In the genomic region with DNA sequence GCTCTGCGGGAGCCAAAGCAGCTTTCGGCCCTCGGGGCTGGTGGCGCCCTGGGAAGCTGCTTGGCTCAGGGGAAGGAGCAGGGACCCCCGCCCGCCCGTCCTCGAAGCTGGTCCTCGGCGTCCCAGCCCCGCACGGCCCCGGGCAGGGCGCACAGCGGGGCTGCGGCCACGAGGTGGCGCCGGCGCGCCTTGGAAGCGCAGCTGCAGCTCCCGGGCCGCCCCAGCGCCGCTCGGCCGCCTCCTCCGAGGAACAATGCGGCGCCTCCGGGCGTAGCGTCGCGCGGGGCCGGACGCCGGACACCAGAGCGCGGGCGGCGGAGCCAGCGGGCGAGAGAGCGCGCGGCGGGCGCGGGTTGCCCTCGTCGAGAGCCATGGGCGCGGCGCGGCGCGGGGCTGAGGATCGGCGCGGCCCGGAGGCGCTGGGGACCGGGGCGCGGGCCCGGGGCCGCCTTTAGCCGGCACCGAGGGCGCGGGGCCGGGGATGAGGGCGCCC, we compare ENCODE assay signal across 8 cellular contexts. TPM values are rescaled to one million over a fixed set of nuclear protein-coding genes. Genes with fewer than 3 reads are reported as not detected.
DNase-seq lines count a peak whose midpoint lies in the region; ATAC-seq, FAIRE-seq and TF ChIP-seq lines count a peak whose summit lies in the region.

A gene with protein sequence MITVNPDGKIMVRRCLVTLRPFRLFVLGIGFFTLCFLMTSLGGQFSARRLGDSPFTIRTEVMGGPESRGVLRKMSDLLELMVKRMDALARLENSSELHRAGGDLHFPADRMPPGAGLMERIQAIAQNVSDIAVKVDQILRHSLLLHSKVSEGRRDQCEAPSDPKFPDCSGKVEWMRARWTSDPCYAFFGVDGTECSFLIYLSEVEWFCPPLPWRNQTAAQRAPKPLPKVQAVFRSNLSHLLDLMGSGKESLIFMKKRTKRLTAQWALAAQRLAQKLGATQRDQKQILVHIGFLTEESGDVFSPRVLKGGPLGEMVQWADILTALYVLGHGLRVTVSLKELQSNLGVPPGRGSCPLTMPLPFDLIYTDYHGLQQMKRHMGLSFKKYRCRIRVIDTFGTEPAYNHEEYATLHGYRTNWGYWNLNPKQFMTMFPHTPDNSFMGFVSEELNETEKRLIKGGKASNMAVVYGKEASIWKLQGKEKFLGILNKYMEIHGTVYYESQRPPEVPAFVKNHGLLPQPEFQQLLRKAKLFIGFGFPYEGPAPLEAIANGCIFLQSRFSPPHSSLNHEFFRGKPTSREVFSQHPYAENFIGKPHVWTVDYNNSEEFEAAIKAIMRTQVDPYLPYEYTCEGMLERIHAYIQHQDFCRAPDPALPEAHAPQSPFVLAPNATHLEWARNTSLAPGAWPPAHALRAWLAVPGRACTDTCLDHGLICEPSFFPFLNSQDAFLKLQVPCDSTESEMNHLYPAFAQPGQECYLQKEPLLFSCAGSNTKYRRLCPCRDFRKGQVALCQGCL (plus strand): TSS at position 229 of the 493 bp plus-strand sequence. CDS start 626 bp downstream, outside the sequence.

- H2AFZ ChIP-seq in IMR-90 (replicated peaks; ENCODE audit: low read length, poor library complexity) (peak within 1 kb of the TSS; percentile 93), trophoblast cell (ENCODE audit: insufficient read depth, low read length, poor library complexity) (peak within 1 kb of the TSS; percentile 45)

- CTCF ChIA-PET in A549 (lab: Yijun Ruan, JAX) (interaction anchor here (0.5 to 10.2 kb wide), 96 partner anchors 12 to 400 kb away, joined by 3 to 776 read pairs (median 6); no protein-coding TSS in a partner anchor), IMR-90 (lab: Yijun Ruan, JAX) (interaction anchor here (0.6 to 2.3 kb wide), 14 partner anchors 12 to 219 kb away, joined by 3 to 32 read pairs (median 4); no protein-coding TSS in a partner anchor)

- H3K9ac ChIP-seq in IMR-90 (ENCODE audit: low read depth, low read length) = no peak within 1 kb of the TSS
- no peak within 1 kb of the TSS for H3K9ac ChIP-seq in trophoblast cell (ENCODE audit: low read length)

- no peak within 1 kb of the TSS for H3K56ac ChIP-seq in IMR-90 (ENCODE audit: extremely low read depth, insufficient read depth, low read length)

- peaks cover 24% of the 10 kb centered on the region for H3K9me1 ChIP-seq in IMR-90 (ENCODE audit: insufficient read depth, low read length)

- H3K27me3 ChIP-seq in IMR-90 (ENCODE audit: control insufficient read depth, insufficient read depth, low read length) (peaks cover 16% of the 10 kb centered on the region), SJSA1 (replicated peaks) (no peaks in the 10 kb centered on the region), trophoblast cell (ENCODE audit: insufficient read depth, low read length) (peaks cover 21% of the 10 kb centered on the region), thymus (ENCODE audit: control insufficient read depth, insufficient read depth) (peaks cover 37% of the 10 kb centered on the region)

- no peaks in the 10 kb centered on the region for H3K9me3 ChIP-seq in A549
- H3K9me3 ChIP-seq in IMR-90 (ENCODE audit: control insufficient read depth, insufficient read depth, low read length) = no peaks in the 10 kb centered on the region
- H3K9me3 ChIP-seq in SJSA1 (replicated peaks) = no peaks in the 10 kb centered on the region; the same call in 1 of the 2 replicates
- H3K9me3 ChIP-seq in trophoblast cell (ENCODE audit: insufficient read depth, low read depth, low read length) = peaks cover 4% of the 10 kb centered on the region
- no peaks in the 10 kb centered on the region for H3K9me3 ChIP-seq in thymus (ENCODE audit: control insufficient read depth)

- H3K4me2 ChIP-seq in A549 = peak within 1 kb of the TSS; percentile 87
- peak within 1 kb of the TSS; percentile 64 for H3K4me2 ChIP-seq in IMR-90 (ENCODE audit: low read depth, low read length)
- H3K4me2 ChIP-seq in trophoblast cell (ENCODE audit: low read length) = peak within 1 kb of the TSS; percentile 72

- intact Hi-C loops in IMR-90 (cut with micrococcal nuclease) = loop anchor here (1.0 to 5.0 kb wide), 2 partner anchors 188 to 379 kb away; no protein-coding TSS in a partner anchor

- H2AK5ac ChIP-seq in IMR-90 (ENCODE audit: low read depth, low read length) = no peak within 1 kb of the TSS
- no peak within 1 kb of the TSS for H2AK5ac ChIP-seq in trophoblast cell (ENCODE audit: low read length)

- POLR2A ChIA-PET in A549 (lab: Yijun Ruan, JAX) = interaction anchor here (0.7 to 3.0 kb wide), 6 partner anchors 177 to 272 kb away, joined by 3 to 17 read pairs (median 3); a partner anchor contains a TSS
- POLR2A ChIA-PET in IMR-90 (lab: Charles Lee; ENCODE audit: unreplicated experiment) = no interaction called here

- TF ChIP-seq RAD21 in A549 (conservative IDR thresholded peaks at IDR 0.05 in 1 of 2, IDR thresholded peaks at IDR 0.05 in 1 of 2) = peak; percentile 84 to 100
- peak; percentile 97 for TF ChIP-seq RAD21 in IMR-90 (IDR thresholded peaks at IDR 0.05; ENCODE audit: low read length)

- dilution Hi-C loops in IMR-90 (cut with HindIII; ENCODE audit: low sequenced_read_pairs, unreplicated experiment) = no loop called here

- H2AK9ac ChIP-seq in IMR-90 (replicated peaks; ENCODE audit: low read depth, low read length, poor library complexity) = peak within 1 kb of the TSS; percentile 79

- ATAC-seq in A549 (peak; percentile 69 to 84), IMR-90 (ENCODE audit: low read depth) (peak; percentile 91)

- peak within 1 kb of the TSS; percentile 23 for H4K12ac ChIP-seq in trophoblast cell (ENCODE audit: low read depth, low read length)

- H2BK20ac ChIP-seq in IMR-90 (ENCODE audit: low read depth, low read length) = 0 out of 2 replicates have a peak within 1 kb of the TSS, but pooled peaks have one; percentile 19

- H2BK120ac ChIP-seq in IMR-90 (ENCODE audit: low read depth, low read length) = peak within 1 kb of the TSS; percentile 73
- H2BK120ac ChIP-seq in trophoblast cell (ENCODE audit: insufficient read depth, low read length, poor library complexity) = peak within 1 kb of the TSS; percentile 41

- BruUV-seq in IMR-90 (replicated peaks; lab: Mats Ljungman, UMichigan) = no TSS peak

- DNase-seq in A549 (ENCODE audit: low read depth in 1 of 2, low spot score in 1 of 2) (peak; percentile 87 to 96), GM13977 (ENCODE audit: low spot score) (peak; percentile 97), IMR-90 (peak; percentile 76), SJSA1 (ENCODE audit: low read depth in 1 of 2, low spot score in 2 of 2) (peak; percentile 82 to 92), glomerular visceral epithelial cell (ENCODE audit: extremely low spot score) (peak; percentile 82), trophoblast cell (peak; percentile 91 to 96)
- peak; percentile 83 for DNase-seq in activated naive CD4-positive, alpha-beta T cell treated with anti-CD3 and anti-CD28 coated beads, Interleukin-2, amount 50 U/mL, for 16 hours

- H3K18ac ChIP-seq in IMR-90 (ENCODE audit: low read depth, low read length) (no peak within 1 kb of the TSS), trophoblast cell (ENCODE audit: low read length) (no peak within 1 kb of the TSS)

- H3K4me1 ChIP-seq in A549 (peaks cover 52% of the 10 kb centered on the region), IMR-90 (ENCODE audit: control insufficient read depth, insufficient read depth, low read length) (peaks cover 26% of the 10 kb centered on the region), SJSA1 (replicated peaks) (peaks cover 67% of the 10 kb centered on the region), trophoblast cell (ENCODE audit: control insufficient read depth in 1 of 2, insufficient read depth in 2 of 2, low read length in 2 of 2) (peaks cover 4 to 33% of the 10 kb centered on the region in 2 experiments), thymus (ENCODE audit: control insufficient read depth, insufficient read depth, low read length) (peaks cover 7% of the 10 kb centered on the region)

- H3K4me3 ChIP-seq in A549 (peak within 1 kb of the TSS; percentile 70), IMR-90 (ENCODE audit: insufficient read depth, low read depth, low read length) (peak within 1 kb of the TSS; percentile 41), SJSA1 (peak within 1 kb of the TSS; percentile 82), trophoblast cell (ENCODE audit: low read depth, low read length) (peak within 1 kb of the TSS; percentile 10), thymus (ENCODE audit: low read length) (peak within 1 kb of the TSS; percentile 57)

- H3K36me3 ChIP-seq in IMR-90 (ENCODE audit: control insufficient read depth, insufficient read depth, low read length) = no peaks in the 10 kb centered on the region
- peaks cover 12% of the 10 kb centered on the region for H3K36me3 ChIP-seq in SJSA1
- no peaks in the 10 kb centered on the region for H3K36me3 ChIP-seq in trophoblast cell (ENCODE audit: control insufficient read depth in 1 of 2, insufficient read depth in 2 of 2, low read length in 2 of 2)
- H3K36me3 ChIP-seq in thymus (ENCODE audit: control insufficient read depth, insufficient read depth) = no peaks in the 10 kb centered on the region

- H4K8ac ChIP-seq in IMR-90 (ENCODE audit: low read depth in 2 of 2, low read length in 2 of 2) (peak within 1 kb of the TSS; percentile 39 to 72; a peak in 3 of 4 replicates), trophoblast cell (ENCODE audit: low read depth, low read length) (peak within 1 kb of the TSS; percentile 75)

- peak within 1 kb of the TSS; percentile 40 for H4K91ac ChIP-seq in IMR-90 (ENCODE audit: insufficient read depth, low read depth, low read length)
- peak within 1 kb of the TSS; percentile 28 for H4K91ac ChIP-seq in trophoblast cell (ENCODE audit: low read depth, low read length)

- TF ChIP-seq POLR2A in A549 (IDR thresholded peaks at IDR 0.05; ENCODE audit: low read length) (peak; percentile 38), IMR-90 (IDR thresholded peaks at IDR 0.05; ENCODE audit: low read depth, low read length) (peak; percentile 50; the same call in 1 of the 2 replicates)

- in situ Hi-C loops in GM13977 (cut with MboI; ENCODE audit: low pct_unique_long_range_greater_than_20kb, low sequenced_read_pairs, unreplicated experiment) = loop anchor here (10.0 kb wide), 1 partner anchor 187 kb away; no protein-coding TSS in a partner anchor
- in situ Hi-C loops in IMR-90 (cut with MboI; ENCODE audit: low sequenced_read_pairs) = loop anchor here (5.0 to 25.0 kb wide), 2 partner anchors 194 to 369 kb away; no protein-coding TSS in a partner anchor

- TF ChIP-seq CTCF in A549 (IDR thresholded peaks at IDR 0.05) (peak; percentile 99), GM13977 (IDR thresholded peaks at IDR 0.05; ENCODE audit: extremely low read depth, insufficient read depth, missing control alignments) (peak; percentile 100), IMR-90 (conservative IDR thresholded peaks at IDR 0.05; ENCODE audit: low read depth, low read length) (peak; percentile 94)

- H4K20me1 ChIP-seq in IMR-90 (ENCODE audit: insufficient read depth, low read length) = peaks cover 9% of the 10 kb centered on the region

- FAIRE-seq in A549 (lab: Jason Lieb, UNC) = no peak

- H2BK12ac ChIP-seq in trophoblast cell (ENCODE audit: low read length) = no peak within 1 kb of the TSS

- H2BK5ac ChIP-seq in IMR-90 (ENCODE audit: low read depth, low read length, poor library complexity, severe bottlenecking) = peak within 1 kb of the TSS; percentile 66
- no peak within 1 kb of the TSS for H2BK5ac ChIP-seq in trophoblast cell (ENCODE audit: low read depth, low read length, poor library complexity)

- WGBS in A549 (ENCODE audit: missing lambda C conversion rate) = 0% methylated on average over 8 of the region's 76 CpGs
- 0% methylated on average over 61 of the region's 76 CpGs; no CpG with 5 or more reads in 1 of the 2 experiments for WGBS in IMR-90 (ENCODE audit: extremely low coverage in 2 of 2, insufficient read length in 1 of 2), 2 experiments
- no CpG with 5 or more reads among the region's 76 CpGs for WGBS in trophoblast cell (ENCODE audit: extremely low coverage, insufficient coverage, insufficient read length)
- 1% methylated on average over 76 of the region's 76 CpGs for WGBS in thymus

- peak within 1 kb of the TSS; percentile 7 for H3K4ac ChIP-seq in IMR-90 (ENCODE audit: low read depth, low read length)
- H3K4ac ChIP-seq in trophoblast cell (ENCODE audit: low read depth, low read length) = no peak within 1 kb of the TSS

- H3K14ac ChIP-seq in IMR-90 (replicated peaks; ENCODE audit: low read depth, low read length) = peak within 1 kb of the TSS; percentile 55; the same call in 1 of the 2 replicates
- peak within 1 kb of the TSS; percentile 32 for H3K14ac ChIP-seq in trophoblast cell (ENCODE audit: low read length)

- peak within 1 kb of the TSS; percentile 93 to 97 for H3K27ac ChIP-seq in A549
- H3K27ac ChIP-seq in IMR-90 (ENCODE audit: insufficient read depth, low read length) = no peak within 1 kb of the TSS; the same call in 1 of the 2 replicates
- H3K27ac ChIP-seq in SJSA1 = peak within 1 kb of the TSS; percentile 47
- no peak within 1 kb of the TSS for H3K27ac ChIP-seq in trophoblast cell (ENCODE audit: low read depth, low read length)
- no peak within 1 kb of the TSS for H3K27ac ChIP-seq in thymus (ENCODE audit: low read depth)

- no peak for TF ChIP-seq EP300 in A549 (IDR thresholded peaks at IDR 0.05)

- H3K23ac ChIP-seq in IMR-90 (ENCODE audit: low read depth, low read length) = peak within 1 kb of the TSS; percentile 57; the same call in 1 of the 2 replicates
- no peak within 1 kb of the TSS for H3K23ac ChIP-seq in trophoblast cell (ENCODE audit: low read length)

- H3K79me2 ChIP-seq in trophoblast cell (ENCODE audit: control insufficient read depth, insufficient read depth, low read length, poor library complexity) = no peaks in the 10 kb centered on the region

- H2BK15ac ChIP-seq in IMR-90 (ENCODE audit: low read depth, low read length) = peak within 1 kb of the TSS; percentile 53; the same call in 1 of the 3 replicates

- H4K5ac ChIP-seq in IMR-90 (ENCODE audit: low read depth, low read length) = no peak within 1 kb of the TSS

- H3K79me1 ChIP-seq in IMR-90 (ENCODE audit: low read depth in 1 of 2, low read length in 2 of 2) (peaks cover 0 to 7% of the 10 kb centered on the region in 2 experiments; a peak in 1 of 4 replicates), trophoblast cell (ENCODE audit: low read length) (no peaks in the 10 kb centered on the region)

RNA-seq across cellular contexts. Expression of the gene that starts here (rescaled TPM):
- polyA plus RNA-seq in A549 (2011; rRNA removed) (7.6 and 10.3 TPM in 2 replicates), A549 (2017; fragmentation: RNase III; extraction: RNeasy Plus Mini Kit Qiagen cat#74134 plus additional on column Dnase treatment) (16.2 to 22.8 TPM (median 21.7 TPM) in 3 replicates), IMR-90 (2012; rRNA removed) (2.0 and 2.8 TPM in 2 replicates), thymus (1.0 TPM)
- 11.9 and 18.0 TPM in 2 replicates for polyA plus RNA-seq in A549 (2012; cell fraction: cytosol; rRNA removed)
- 40.3 and 50.7 TPM in 2 replicates for polyA plus RNA-seq in A549 (2012; cell fraction: nucleus; rRNA removed)
- polyA minus RNA-seq in A549 (2011; rRNA and poly(A)+ RNA removed) = 11.3 and 15.5 TPM in 2 replicates
- 0.54 and 0.56 TPM in 2 replicates for total RNA-seq in IMR-90 (2012; rRNA removed)
- polyA plus RNA-seq in IMR-90 (2012; cell fraction: cytosol; rRNA removed) = 1.9 and 2.8 TPM in 2 replicates
- 2.8 and 7.3 TPM in 2 replicates for polyA plus RNA-seq in IMR-90 (2012; cell fraction: nucleus; rRNA removed; ENCODE audit: low replicate concordance)
- total RNA-seq in SJSA1 (2014; rRNA removed; shearing (Covaris generic)) = 14.4 and 15.0 TPM in 2 replicates
- polyA plus RNA-seq in trophoblast cell (2013) = 0.66 and 0.79 TPM in 2 replicates

Comparison
In these comparisons a context has a peak if more than half of its experiments do, and no peak if none do; other contexts are left out.
1. H3K27ac ChIP-seq: peak in A549 (2 of 2) and SJSA1 (single experiment); none in IMR-90 (single experiment), trophoblast cell (single experiment) and thymus (single experiment).
2. H3K4me3 ChIP-seq: peak in every context shown above with its lines; median percentile 82 in SJSA1; 70 in A549; 57 in thymus; 41 in IMR-90; 10 in trophoblast cell.
3. Peak in every context shown above with its lines, with median percentiles within 50 percentile points of each other: DNase-seq, H3K4me2 ChIP-seq and CTCF ChIP-seq.